In the genomic region with DNA sequence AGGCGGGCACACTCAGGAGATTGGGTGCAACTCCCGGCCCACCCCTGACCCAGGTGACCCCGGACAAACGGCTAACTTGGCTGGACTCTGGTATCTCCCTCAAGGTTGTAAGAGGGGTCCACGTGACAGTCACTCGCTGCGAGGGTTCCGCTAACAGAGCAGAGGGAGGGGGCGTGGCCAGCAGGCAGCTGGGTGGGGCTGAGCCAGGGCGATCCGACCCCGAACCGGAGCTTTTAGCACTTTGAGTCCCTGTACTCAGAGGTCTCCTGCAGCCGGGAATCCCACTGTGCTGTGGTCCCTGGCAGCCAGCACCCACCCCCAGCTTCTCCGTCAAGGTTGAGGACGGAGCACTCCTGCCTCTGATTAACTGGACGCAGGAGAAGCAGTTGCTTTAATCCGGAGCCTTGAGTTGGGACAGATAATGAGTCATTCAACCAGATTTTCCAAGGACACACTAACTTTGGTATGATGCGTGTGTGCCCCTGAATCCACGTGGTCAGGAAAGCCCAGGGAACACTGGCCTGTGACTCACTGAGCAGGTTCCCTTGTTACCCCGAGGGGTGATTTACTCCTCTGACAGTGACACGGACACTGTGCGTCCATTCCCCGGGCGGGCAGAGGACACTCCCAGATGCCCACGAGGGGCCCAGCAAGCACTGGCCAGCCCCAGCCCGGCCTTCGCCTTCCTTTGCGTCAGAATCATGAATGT, we compare ENCODE assay signal across 9 cellular contexts. TPM values are rescaled to one million over a fixed set of nuclear protein-coding genes. Genes with fewer than 3 reads are reported as not detected.
DNase-seq lines count a peak whose midpoint lies in the region; TF ChIP-seq lines count a peak whose summit lies in the region.
"Had no signal": no experiment of that assay in that cellular context is flagged by ENCODE, and none has a peak within 500 bp of the region (broad histone marks: within the 10 kb centered on the region; RNA-seq: fewer than 3 reads in every experiment).

No MANE protein-coding gene starts in this region.

- peaks cover 3% of the 10 kb centered on the region for H3K27me3 Mint-ChIP-seq in glutamatergic neuron (ENCODE audit: unreplicated experiment)

- no peak overlapping the region for H3K27ac Mint-ChIP-seq in glutamatergic neuron (ENCODE audit: unreplicated experiment)

- TF ChIP-seq CTCF in Peyer's patch (IDR thresholded peaks at IDR 0.05): no peak
- no peak for TF ChIP-seq CTCF in glutamatergic neuron (IDR thresholded peaks at IDR 0.05; ENCODE audit: partially characterized antibody, unreplicated experiment)
- no peak for TF ChIP-seq CTCF in sigmoid colon (IDR thresholded peaks at IDR 0.05)

- H3K4me3 Mint-ChIP-seq in glutamatergic neuron (ENCODE audit: unreplicated experiment): no peak overlapping the region

- H3K36me3 ChIP-seq in Peyer's patch (no peaks in the 10 kb centered on the region), sigmoid colon (no peaks in the 10 kb centered on the region)
- H3K36me3 ChIP-seq in effector memory CD4-positive, alpha-beta T cell (ENCODE audit: control insufficient read depth, insufficient read depth, low read length): no peaks in the 10 kb centered on the region
- H3K36me3 ChIP-seq: transverse colon had no signal

- TF ChIP-seq POLR2A in Peyer's patch (IDR thresholded peaks at IDR 0.05) (no peak), sigmoid colon (IDR thresholded peaks at IDR 0.05) (no peak)

- H3K4me3 ChIP-seq in Peyer's patch (peak overlapping the region in 1 of 4 donors; percentile 27), sigmoid colon (no peak overlapping the region)
- H3K4me3 ChIP-seq in effector memory CD4-positive, alpha-beta T cell (ENCODE audit: insufficient read depth, low read depth, low read length, poor library complexity, severe bottlenecking): no peak overlapping the region
- H3K4me3 ChIP-seq: transverse colon had no signal

- intact Hi-C loops in sigmoid colon (cut with DNase I): no loop called here

- H3K9me3 ChIP-seq in Peyer's patch (no peaks in the 10 kb centered on the region), sigmoid colon (no peaks in the 10 kb centered on the region)
- no peaks in the 10 kb centered on the region for H3K9me3 ChIP-seq in effector memory CD4-positive, alpha-beta T cell (ENCODE audit: control insufficient read depth, low read length)
- H3K9me3 ChIP-seq: transverse colon had no signal

- peaks cover 5% of the 10 kb centered on the region for H3K9me3 Mint-ChIP-seq in glutamatergic neuron (ENCODE audit: unreplicated experiment)

- TF ChIP-seq EP300 in sigmoid colon (IDR thresholded peaks at IDR 0.05): no peak

- H3K4me1 ChIP-seq in Peyer's patch: peaks cover 0 to 10% (median 1%) of the 10 kb centered on the region in 4 donors
- peaks cover 0 to 9% (median 7%) of the 10 kb centered on the region in 4 donors for H3K4me1 ChIP-seq in sigmoid colon
- H3K4me1 ChIP-seq in effector memory CD4-positive, alpha-beta T cell (ENCODE audit: control insufficient read depth, insufficient read depth, low read length, poor library complexity, severe bottlenecking): peaks cover 2% of the 10 kb centered on the region

- H3K36me3 Mint-ChIP-seq in glutamatergic neuron (ENCODE audit: unreplicated experiment): peaks cover 7% of the 10 kb centered on the region

- H3K27me3 ChIP-seq in Peyer's patch (no peaks in the 10 kb centered on the region), sigmoid colon (peaks cover 6 to 39% (median 11%) of the 10 kb centered on the region in 3 donors)
- no peaks in the 10 kb centered on the region for H3K27me3 ChIP-seq in effector memory CD4-positive, alpha-beta T cell (replicated peaks; ENCODE audit: control insufficient read depth, insufficient read depth, low read length, poor library complexity, severe bottlenecking)

- 13 to 50% methylated on average over 29 of the region's 29 CpGs for WGBS in sigmoid colon, 2 donors

- H3K4me1 Mint-ChIP-seq in glutamatergic neuron (ENCODE audit: low read depth, unreplicated experiment): no peaks in the 10 kb centered on the region

- DNase-seq in DMS79 treated with DMSO at 0.1 percent for 48 hours (lab: John Stamatoyannopoulos, UW) (peak; percentile 11), DMS79 (lab: John Stamatoyannopoulos, UW) (no peak), Peyer's patch (peak in 2 of 3 donors; percentile 54), glutamatergic neuron (peak; percentile 62), sigmoid colon (peak; percentile 62), GF-D8 (lab: John Stamatoyannopoulos, UW) (no peak), cerebellar nuclear complex (lab: John Stamatoyannopoulos, UW) (no peak)
- DNase-seq in effector memory CD4-positive, alpha-beta T cell: no peak
- DNase-seq: transverse colon had no signal

- H3K27ac ChIP-seq in Peyer's patch: no peak overlapping the region
- no peak overlapping the region for H3K27ac ChIP-seq in sigmoid colon
- no peak overlapping the region for H3K27ac ChIP-seq in effector memory CD4-positive, alpha-beta T cell (ENCODE audit: insufficient read depth, low read length, poor library complexity, severe bottlenecking)
- H3K27ac ChIP-seq: transverse colon had no signal

RNA-seq across cellular contexts. Expression of a gene that starts 16.8 kb away (rescaled TPM):
- total RNA-seq in Peyer's patch (10 to 100 TPM in 1 of 4 donors, 1 to 10 TPM in 3; 1.1 to 27.2 (median 3.3) TPM), glutamatergic neuron (ENCODE audit: unreplicated experiment) (not detected), sigmoid colon (1 to 10 TPM; 1.6 to 3.9 (median 3.2) TPM)
- 1 to 10 TPM; 2.4 to 4.9 (median 3.5) TPM for polyA plus RNA-seq in sigmoid colon

RNA-seq across cellular contexts. Expression of a gene that starts 31.0 kb away (rescaled TPM):
- 10 to 100 TPM; 20.5 to 50.6 (median 39.9) TPM for total RNA-seq in Peyer's patch
- 20.6 TPM for total RNA-seq in glutamatergic neuron (ENCODE audit: unreplicated experiment)
- 10 to 100 TPM; 25.8 to 31.1 (median 27.6) TPM for total RNA-seq in sigmoid colon
- polyA plus RNA-seq in sigmoid colon: 10 to 100 TPM; 12.7 to 31.7 (median 28.2) TPM

Comparison
In these comparisons a context has a peak if more than half of its experiments do, and no peak if none do; other contexts are left out.
1. DNase-seq: peak in DMS79 treated with DMSO at 0.1 percent for 48 hours (single experiment), Peyer's patch (2 of 3), glutamatergic neuron (single experiment) and sigmoid colon (single experiment); none in DMS79 (single experiment), GF-D8 (single experiment), cerebellar nuclear complex (0 of 2) and effector memory CD4-positive, alpha-beta T cell (0 of 3).